Comparison of ENCODE assay signal across 17 cellular contexts in genomic region chr13:65725001-65725400, GRCh38.
DNase-seq lines count a peak whose midpoint lies in the region; ATAC-seq, FAIRE-seq and TF ChIP-seq lines count a peak whose summit lies in the region.
"Had no signal": no experiment of that assay in that cellular context is flagged by ENCODE, and none has a peak within 500 bp of the region (broad histone marks: within the 10 kb centered on the region; RNA-seq: fewer than 3 reads in every experiment).

No MANE protein-coding gene starts in this region.

- no peak for TF ChIP-seq CTCF in brain microvascular endothelial cell (IDR thresholded peaks at IDR 0.05; ENCODE audit: low read depth, low read length, missing control alignments)
- TF ChIP-seq CTCF in GM10248 (IDR thresholded peaks at IDR 0.05; ENCODE audit: control extremely low read depth, extremely low read depth, low read depth, missing control alignments) = no peak

- DNase-seq in CMK (ENCODE audit: low read depth) = peak; percentile 15
- peak; percentile 38 for DNase-seq in OCI-M1 (lab: John Stamatoyannopoulos, UW)
- peak; percentile 94 for DNase-seq in brain microvascular endothelial cell
- peak; percentile 53 for DNase-seq in foreskin melanocyte
- no peak for DNase-seq in GM10248 (ENCODE audit: extremely low spot score)
- DNase-seq in H54 (ENCODE audit: insufficient read length, low spot score) = no peak
- DNase-seq in activated naive CD8-positive, alpha-beta T cell treated with anti-CD3 and anti-CD28 coated beads, Interleukin-2, amount 50 U/mL, for 24 hours = no peak
- DNase-seq: 8988T; CD8-positive, alpha-beta memory T cell; H7; MV-4-11; NCI-H1436; NCI-H2029 treated with DMSO at 0.1 percent for 48 hours; NCI-H524; RPMI8226 had no signal

- no peak for FAIRE-seq in H54 (lab: Jason Lieb, UNC)

- H3K27ac Mint-ChIP-seq in activated naive CD8-positive, alpha-beta T cell treated with anti-CD3 and anti-CD28 coated beads, Interleukin-2, amount 50 U/mL, for 24 hours = no peak overlapping the region
- H3K27ac Mint-ChIP-seq: CD8-positive, alpha-beta memory T cell had no signal

- POLR2A ChIA-PET in GM10248 (lab: Yijun Ruan, JAX) = no interaction called here

- no peaks in the 10 kb centered on the region for H3K4me1 Mint-ChIP-seq in activated naive CD8-positive, alpha-beta T cell treated with anti-CD3 and anti-CD28 coated beads, Interleukin-2, amount 50 U/mL, for 24 hours
- H3K4me1 Mint-ChIP-seq: CD8-positive, alpha-beta memory T cell had no signal

- no peak overlapping the region for H3K4me3 ChIP-seq in brain microvascular endothelial cell (ENCODE audit: low read depth, low read length)
- H3K4me3 ChIP-seq: BLaER1 had no signal

- in situ Hi-C loops in brain microvascular endothelial cell (cut with HindIII; ENCODE audit: low pct_ligation_motif_present, low sequenced_read_pairs) = no loop called here

- no peaks in the 10 kb centered on the region for H3K36me3 ChIP-seq in brain microvascular endothelial cell (replicated peaks)
- H3K36me3 ChIP-seq: BLaER1 had no signal

- no peaks in the 10 kb centered on the region for H3K36me3 Mint-ChIP-seq in activated naive CD8-positive, alpha-beta T cell treated with anti-CD3 and anti-CD28 coated beads, Interleukin-2, amount 50 U/mL, for 24 hours (ENCODE audit: low read depth)
- H3K36me3 Mint-ChIP-seq: CD8-positive, alpha-beta memory T cell had no signal

- TF ChIP-seq POLR2A in H54 (IDR thresholded peaks at IDR 0.05; ENCODE audit: low read depth, low read length) = no peak

- CTCF ChIA-PET in GM10248 (lab: Yijun Ruan, JAX) = interaction anchor here (0.7 kb wide), 1 partner anchor 23 kb away, joined by 3 read pairs; no protein-coding TSS in a partner anchor

- no peak for ATAC-seq in activated naive CD8-positive, alpha-beta T cell treated with anti-CD3 and anti-CD28 coated beads, Interleukin-2, amount 50 U/mL, for 24 hours
- ATAC-seq in HG03159 (IDR thresholded peaks at IDR 0.05; ENCODE audit: unreplicated experiment) = no peak

- peaks cover 5% of the 10 kb centered on the region for H3K9me3 Mint-ChIP-seq in activated naive CD8-positive, alpha-beta T cell treated with anti-CD3 and anti-CD28 coated beads, Interleukin-2, amount 50 U/mL, for 24 hours

- H3K27ac ChIP-seq in brain microvascular endothelial cell = peak overlapping the region; percentile 72
- H3K27ac ChIP-seq: BLaER1 had no signal

- H3K27me3 Mint-ChIP-seq in activated naive CD8-positive, alpha-beta T cell treated with anti-CD3 and anti-CD28 coated beads, Interleukin-2, amount 50 U/mL, for 24 hours = no peaks in the 10 kb centered on the region
- H3K27me3 Mint-ChIP-seq: CD8-positive, alpha-beta memory T cell had no signal

- H3K4me3 Mint-ChIP-seq in activated naive CD8-positive, alpha-beta T cell treated with anti-CD3 and anti-CD28 coated beads, Interleukin-2, amount 50 U/mL, for 24 hours = no peak overlapping the region
- H3K4me3 Mint-ChIP-seq: CD8-positive, alpha-beta memory T cell had no signal

- no peaks in the 10 kb centered on the region for H3K27me3 ChIP-seq in brain microvascular endothelial cell (replicated peaks)
- H3K27me3 ChIP-seq: BLaER1 had no signal

Comparison
In these comparisons a context has a peak if more than half of its experiments do, and no peak if none do; other contexts are left out.
1. DNase-seq: peak in CMK (single experiment), OCI-M1 (single experiment), brain microvascular endothelial cell (single experiment) and foreskin melanocyte (single experiment); none in GM10248 (single experiment), H54 (single experiment) and activated naive CD8-positive, alpha-beta T cell treated with anti-CD3 and anti-CD28 coated beads, Interleukin-2, amount 50 U/mL, for 24 hours (single experiment).